Comparison of ENCODE assay signal across 8 cellular contexts in genomic region chr14:99982449-99983250, GRCh38.
DNase-seq lines count a peak whose midpoint lies in the region; TF ChIP-seq lines count a peak whose summit lies in the region.

No MANE protein-coding gene starts in this region.

- H3K27ac ChIP-seq in OCI-LY1 (ENCODE audit: low read depth, low read length, poor library complexity, severe bottlenecking): no peak overlapping the region
- H3K27ac ChIP-seq in esophagus muscularis mucosa (replicated peaks in 1 of 4): no peak overlapping the region
- peak overlapping the region; percentile 54 for H3K27ac ChIP-seq in neural cell (ENCODE audit: low read length)
- no peak overlapping the region for H3K27ac ChIP-seq in thyroid gland

- H4K20me1 ChIP-seq in OCI-LY1 (ENCODE audit: insufficient read depth, low read length) (no peaks in the 10 kb centered on the region), neural cell (ENCODE audit: insufficient read depth) (no peaks in the 10 kb centered on the region)

- TF ChIP-seq POLR2A in esophagus muscularis mucosa (IDR thresholded peaks at IDR 0.05; ENCODE audit: low read depth): no peak
- TF ChIP-seq POLR2A in thyroid gland (IDR thresholded peaks at IDR 0.05): no peak

- H2AFZ ChIP-seq in OCI-LY1 (ENCODE audit: low read length) (no peak overlapping the region), neural cell (ENCODE audit: low read depth, low read length) (peak overlapping the region; percentile 3)

- CTCF ChIA-PET in BJ (lab: Yijun Ruan, JAX): interaction anchor here (0.7 to 6.5 kb wide), 26 partner anchors 8 to 395 kb away, joined by 3 to 114 read pairs (median 4); no protein-coding TSS in a partner anchor

- TF ChIP-seq EP300 in esophagus muscularis mucosa (IDR thresholded peaks at IDR 0.05) (no peak), neural cell (conservative IDR thresholded peaks at IDR 0.05; ENCODE audit: poor library complexity, severe bottlenecking) (no peak)

- H3K9me2 ChIP-seq in OCI-LY1 (ENCODE audit: low read depth, low read length): no peaks in the 10 kb centered on the region
- H3K9me2 ChIP-seq in neural cell (ENCODE audit: insufficient read depth, low read length): no peaks in the 10 kb centered on the region

- no peak overlapping the region for H3K4me2 ChIP-seq in OCI-LY1 (ENCODE audit: low read length)
- H3K4me2 ChIP-seq in neural cell (ENCODE audit: low read length): peak overlapping the region; percentile 1

- H3K9ac ChIP-seq in OCI-LY1 (ENCODE audit: low read length) (no peak overlapping the region), neural cell (ENCODE audit: low read length) (peak overlapping the region; percentile 27)

- DNase-seq in BJ (ENCODE audit: low read depth) (no peak), GM19238 (ENCODE audit: insufficient read length, low spot score) (peak; percentile 44), HUDEP-2 (lab: John Stamatoyannopoulos, UW; ENCODE audit: unreplicated experiment in 76 of 76) (peak in 48 of 76 experiments; percentile 5 to 60 (median 34)), activated T-cell treated with anti-CD3 and anti-CD28 coated beads for 24 hours (ENCODE audit: low read depth) (peak; percentile 53), esophagus muscularis mucosa (ENCODE audit: extremely low spot score) (no peak), thyroid gland (peak; percentile 36 to 50)

- intact Hi-C loops in esophagus muscularis mucosa (cut with DNase I): loop anchor here (2.0 to 5.0 kb wide), 3 partner anchors 50 to 206 kb away; no protein-coding TSS in a partner anchor
- intact Hi-C loops in thyroid gland (cut with DNase I): no loop called here

- H3K36me3 ChIP-seq in BJ (ENCODE audit: control insufficient read depth, insufficient read depth, low read length) (no peaks in the 10 kb centered on the region), OCI-LY1 (ENCODE audit: insufficient read depth, low read length) (no peaks in the 10 kb centered on the region), esophagus muscularis mucosa (no peaks in the 10 kb centered on the region), neural cell (ENCODE audit: insufficient read depth, low read length) (no peaks in the 10 kb centered on the region), thyroid gland (no peaks in the 10 kb centered on the region)

- POLR2A ChIA-PET in BJ (lab: Charles Lee): no interaction called here

- H3K4me3 ChIP-seq in BJ (ENCODE audit: low read depth, low read length) (no peak overlapping the region), OCI-LY1 (ENCODE audit: low read depth, low read length, poor library complexity, severe bottlenecking) (no peak overlapping the region), esophagus muscularis mucosa (no peak overlapping the region), neural cell (ENCODE audit: low read length) (peak overlapping the region; percentile 32), thyroid gland (replicated peaks in 1 of 3) (no peak overlapping the region)

- H3K9me3 ChIP-seq in OCI-LY1 (ENCODE audit: low read length): no peaks in the 10 kb centered on the region
- no peaks in the 10 kb centered on the region for H3K9me3 ChIP-seq in esophagus muscularis mucosa
- no peaks in the 10 kb centered on the region for H3K9me3 ChIP-seq in neural cell (ENCODE audit: low read length)
- no peaks in the 10 kb centered on the region for H3K9me3 ChIP-seq in thyroid gland

- TF ChIP-seq RAD21 in neural cell (conservative IDR thresholded peaks at IDR 0.05): peak; percentile 93

- H3K27me3 ChIP-seq in BJ (ENCODE audit: control insufficient read depth, insufficient read depth, low read length) (no peaks in the 10 kb centered on the region), OCI-LY1 (ENCODE audit: insufficient read depth, low read length) (no peaks in the 10 kb centered on the region; the same call in 1 of the 2 replicates), esophagus muscularis mucosa (no peaks in the 10 kb centered on the region), neural cell (ENCODE audit: insufficient read depth, low read depth, low read length) (no peaks in the 10 kb centered on the region), thyroid gland (no peaks in the 10 kb centered on the region)

- H3K4me1 ChIP-seq in OCI-LY1 (ENCODE audit: insufficient read depth, low read length, severe bottlenecking) (no peaks in the 10 kb centered on the region), esophagus muscularis mucosa (peaks cover 3 to 24% (median 22%) of the 10 kb centered on the region in 4 donors), thyroid gland (no peaks in the 10 kb centered on the region)

- WGBS in esophagus muscularis mucosa: 30% methylated on average over 5 of the region's 5 CpGs
- WGBS in thyroid gland, 2 donors: 32 to 36% methylated on average over 5 of the region's 5 CpGs

- H3K79me2 ChIP-seq in OCI-LY1 (ENCODE audit: insufficient read depth, low read length) (no peaks in the 10 kb centered on the region), neural cell (replicated peaks; ENCODE audit: insufficient read depth, low read length) (peaks cover 84% of the 10 kb centered on the region)

- TF ChIP-seq CTCF in BJ (IDR thresholded peaks at IDR 0.05; ENCODE audit: insufficient read depth, low read depth, low read length) (peak; percentile 84), OCI-LY1 (IDR thresholded peaks at IDR 0.05; ENCODE audit: low read length) (peak; percentile 85), esophagus muscularis mucosa (IDR thresholded peaks at IDR 0.05) (peak; percentile 88 to 91 (median 90)), neural cell (IDR thresholded peaks at IDR 0.05; ENCODE audit: poor library complexity, severe bottlenecking) (peak; percentile 92), thyroid gland (IDR thresholded peaks at IDR 0.05) (peak; percentile 61 to 95 (median 85))

- H3F3A ChIP-seq in OCI-LY1 (ENCODE audit: insufficient read depth, low read length) (no peaks in the 10 kb centered on the region), neural cell (ENCODE audit: insufficient read depth, low read length, poor library complexity, severe bottlenecking) (no peaks in the 10 kb centered on the region)

TF ChIP-seq in neural cell, 6 proteins besides CTCF, POLR2A, EP300 and RAD21:
- TF ChIP-seq SMC3 (conservative IDR thresholded peaks at IDR 0.05; ENCODE audit: poor library complexity) (peak; percentile 91), EZH2 (IDR thresholded peaks at IDR 0.05; ENCODE audit: borderline replicate concordance, insufficient read depth, low read length, poor library complexity, severe bottlenecking) (no peak)
TF ChIP-seq in neural cell: peak in this region for 1.

Comparison
In these comparisons a context has a peak if more than half of its experiments do, and no peak if none do; other contexts are left out.
1. DNase-seq: peak in GM19238 (single experiment), HUDEP-2 (48 of 76), activated T-cell treated with anti-CD3 and anti-CD28 coated beads for 24 hours (single experiment) and thyroid gland (2 of 2); none in BJ (single experiment) and esophagus muscularis mucosa (single experiment).
2. Peak in every context shown above with its lines, with median percentiles within 50 percentile points of each other: CTCF ChIP-seq.